In genomic region chr6:3333263-3333662, GRCh38 we compare ENCODE assay signal across 14 cellular contexts.
A peak's percentile ranks its signal among the peaks of the same experiment; 100 is the strongest.
DNase-seq lines count a peak whose midpoint lies in the region; ATAC-seq, FAIRE-seq and TF ChIP-seq lines count a peak whose summit lies in the region.
"Had no signal": no experiment of that assay in that cellular context is flagged by ENCODE, and none has a peak within 500 bp of the region (broad histone marks: within the 10 kb centered on the region; RNA-seq: fewer than 3 reads in every experiment).

No MANE protein-coding gene starts in this region.

- no peak for TF ChIP-seq CTCF in WTC11 (IDR thresholded peaks at IDR 0.05)

- peak; percentile 60 for DNase-seq in GM12891 (ENCODE audit: insufficient read length, low spot score)
- no peak for DNase-seq in WTC11 (ENCODE audit: low spot score)
- DNase-seq in hypothalamus (lab: John Stamatoyannopoulos, UW) = no peak
- DNase-seq in iPS-NIHi11 (ENCODE audit: low spot score) = no peak
- DNase-seq in glomerular visceral epithelial cell (ENCODE audit: extremely low spot score) = no peak
- DNase-seq: activated CD4-positive, CD25-positive, alpha-beta regulatory T cell treated with anti-CD3 and anti-CD28 coated beads, Interleukin-2, amount 50 U/mL, for 72 hours; NCI-H510A treated with DMSO at 0.1 percent for 48 hours; SIG-M5 had no signal

- no peak for TF ChIP-seq POLR2A in GM12891 (IDR thresholded peaks at IDR 0.05; ENCODE audit: low read depth, low read length)

- FAIRE-seq in GM12891 (lab: Jason Lieb, UNC) = peak; percentile 74
- FAIRE-seq: bronchial epithelial cell had no signal

- peaks cover 86% of the 10 kb centered on the region for H3K4me1 Mint-ChIP-seq in WTC11

- CTCF ChIA-PET in WTC11 (lab: Charles Lee) = no interaction called here

- no peaks in the 10 kb centered on the region for H3K36me3 Mint-ChIP-seq in WTC11

- peak; percentile 69 for ATAC-seq in GM19452 (IDR thresholded peaks at IDR 0.05; ENCODE audit: unreplicated experiment)
- peak; percentile 57 for ATAC-seq in HG02943 (IDR thresholded peaks at IDR 0.05; ENCODE audit: low read depth, unreplicated experiment)
- ATAC-seq in WTC11 = no peak; the same call in 1 of the 2 replicates
- no peak for ATAC-seq in HG03460 (IDR thresholded peaks at IDR 0.05; ENCODE audit: unreplicated experiment)
- ATAC-seq: sciatic nerve had no signal

- H3K9me3 Mint-ChIP-seq in WTC11 = no peaks in the 10 kb centered on the region
- H3K9me3 Mint-ChIP-seq: activated T-helper 1 cell treated with anti-CD3 and anti-CD28 coated beads, Interleukin-12 subunit alpha, Interleukin-12 subunit beta, Interleukin-2, Interleukin-4 antibody, amounts not matched to agents 30 ng/mL and 10 ng/mL and 1 ng/mL, durations not matched to agents 14 hours and 24 hours and 36 hours had no signal

- no peaks in the 10 kb centered on the region for H3K27me3 Mint-ChIP-seq in WTC11 (ENCODE audit: low read depth)

- H3K27ac Mint-ChIP-seq in WTC11 = no peak overlapping the region
- H3K27ac Mint-ChIP-seq: activated T-helper 1 cell treated with anti-CD3 and anti-CD28 coated beads, Interleukin-12 subunit alpha, Interleukin-12 subunit beta, Interleukin-2, Interleukin-4 antibody, amounts not matched to agents 30 ng/mL and 10 ng/mL and 1 ng/mL, durations not matched to agents 14 hours and 24 hours and 36 hours had no signal

- POLR2A ChIA-PET in WTC11 (lab: Charles Lee) = no interaction called here

- H3K4me3 Mint-ChIP-seq in WTC11 = no peak overlapping the region
- H3K4me3 Mint-ChIP-seq: activated T-helper 1 cell treated with anti-CD3 and anti-CD28 coated beads, Interleukin-12 subunit alpha, Interleukin-12 subunit beta, Interleukin-2, Interleukin-4 antibody, amounts not matched to agents 30 ng/mL and 10 ng/mL and 1 ng/mL, durations not matched to agents 14 hours and 24 hours and 36 hours had no signal

TF ChIP-seq in GM12891, 5 proteins besides CTCF, POLR2A, EP300 and RAD21:
- TF ChIP-seq POLR2AphosphoS5 (IDR thresholded peaks at IDR 0.05; ENCODE audit: low read depth, low read length) (no peak), PAX5 (IDR thresholded peaks at IDR 0.05; ENCODE audit: insufficient read depth, low read length, severe bottlenecking) (no peak), POU2F2 (IDR thresholded peaks at IDR 0.05; ENCODE audit: low read depth, low read length) (0 out of 2 replicates have a peak, but pooled peaks have one; percentile 41)

TF ChIP-seq in WTC11, 78 proteins besides CTCF, POLR2A, EP300 and RAD21:
- TF ChIP-seq AFF4 (CRISPR knock-in tag; IDR thresholded peaks at IDR 0.05; ENCODE audit: borderline replicate concordance) = no peak
- TF ChIP-seq ZNF423 (CRISPR knock-in tag; IDR thresholded peaks at IDR 0.05) = peak; percentile 16; the same call in 1 of the 2 replicates

Comparison
In these comparisons a context has a peak if more than half of its experiments do, and no peak if none do; other contexts are left out.
1. ATAC-seq: peak in GM19452 (single experiment) and HG02943 (single experiment); none in WTC11 (single experiment) and HG03460 (single experiment).